In the genomic region with DNA sequence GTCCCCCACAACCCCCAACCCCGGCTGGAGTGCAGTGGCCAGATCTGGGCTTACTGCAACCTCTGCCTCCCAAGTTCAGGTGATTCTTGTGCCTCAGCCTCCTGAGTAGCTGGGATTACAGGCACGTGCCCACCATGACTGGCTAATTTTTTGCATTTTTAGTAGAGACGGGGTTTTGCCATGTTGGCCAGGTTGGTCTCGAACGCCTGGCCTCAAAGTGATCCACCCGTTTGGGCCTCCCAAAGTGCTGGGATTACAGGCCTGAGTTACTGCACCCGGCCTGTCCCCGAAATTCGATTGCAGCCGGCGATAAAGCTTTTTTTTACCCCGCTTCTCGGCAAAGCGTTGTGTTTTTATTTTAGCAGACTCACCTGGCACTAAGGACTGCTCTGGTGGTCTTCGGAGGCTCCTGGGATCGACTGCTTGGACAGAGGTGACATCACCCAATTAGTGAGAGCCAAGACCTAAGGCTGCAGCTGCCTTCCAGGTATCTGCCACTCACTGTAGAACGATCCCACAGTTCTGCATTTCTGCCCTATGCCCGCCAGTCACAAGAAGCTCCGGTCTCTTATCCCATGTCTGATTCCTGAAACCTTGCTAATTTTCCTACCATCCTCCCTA, we compare ENCODE assay signal across 1 cellular context.
TF ChIP-seq lines count a peak whose summit lies in the region.

No MANE protein-coding gene starts in this region.

TF ChIP-seq in K562, 482 proteins besides CTCF, POLR2A, EP300 and RAD21 (continued from another document):
- 0 out of 4 replicates have a peak, but pooled peaks of 1 of the 2 experiments have one; percentile 26 for TF ChIP-seq NONO (IDR thresholded peaks at IDR 0.05; ENCODE audit: low read depth in 2 of 2, low read length in 1 of 2)
